Comparison of ENCODE assay signal across 30 cellular contexts in the genomic region with DNA sequence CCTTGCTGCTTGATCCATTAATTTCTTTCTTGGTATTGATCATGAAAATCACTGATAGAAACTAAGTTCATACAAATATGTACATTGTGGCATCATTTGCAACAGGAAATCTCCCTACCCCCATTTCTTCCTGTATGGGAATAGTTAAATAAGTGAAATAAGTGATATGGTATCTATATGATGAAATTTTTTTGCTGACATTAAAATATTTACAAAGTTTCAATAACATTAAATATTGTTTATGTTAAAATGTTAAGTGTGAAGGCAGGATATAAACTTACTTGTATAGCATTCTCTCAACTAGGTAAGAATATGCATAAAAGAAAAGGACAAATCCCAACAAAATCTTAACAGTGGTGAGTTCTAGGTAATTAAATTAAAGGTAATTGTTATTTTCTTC.
"Had no signal": no experiment of that assay in that cellular context is flagged by ENCODE, and none has a peak within 500 bp of the region (broad histone marks: within the 10 kb centered on the region; RNA-seq: fewer than 3 reads in every experiment).

No MANE protein-coding gene starts in this region.

- ATAC-seq: activated CD8-positive, alpha-beta memory T cell treated with anti-CD3 and anti-CD28 coated beads, Interleukin-2, amount 10 ng/mL, durations not matched to agents 7 days and 5 days; activated CD8-positive, alpha-beta T cell treated with anti-CD3 and anti-CD28 coated beads, Interleukin-2, amount 10 ng/mL, durations not matched to agents 7 days and 5 days; activated naive CD8-positive, alpha-beta T cell treated with anti-CD3 and anti-CD28 coated beads, Interleukin-2, amount 50 U/mL, for 24 hours had no signal

- H3K36me3 ChIP-seq: cardiac muscle cell had no signal

- DNase-seq: activated B cell treated with CpG ODN at 0.5 μM for 24 hours; activated CD4-positive, alpha-beta memory T cell treated with anti-CD3 and anti-CD28 coated beads, Interleukin-2, amount 10 ng/mL, durations not matched to agents 7 days and 5 days; activated CD4-positive, alpha-beta T cell treated with anti-CD3 and anti-CD28 coated beads for 4 hours; activated CD4-positive, alpha-beta T cell treated with anti-CD3 and anti-CD28 coated beads, Interleukin-2, amount 10 ng/mL, durations not matched to agents 7 days and 5 days; activated CD4-positive, alpha-beta T cell treated with anti-CD3 and anti-CD28 coated beads, Interleukin-2, amount 50 U/mL, for 48 hours; activated CD4-positive, CD25-positive, alpha-beta regulatory T cell treated with anti-CD3 and anti-CD28 coated beads, Interleukin-2, amount 50 U/mL, for 72 hours; activated CD8-positive, alpha-beta memory T cell treated with anti-CD3 and anti-CD28 coated beads for 24 hours; activated CD8-positive, alpha-beta memory T cell treated with anti-CD3 and anti-CD28 coated beads, Interleukin-2, amount 10 ng/mL, durations not matched to agents 7 days and 5 days; activated CD8-positive, alpha-beta memory T cell treated with anti-CD3 and anti-CD28 coated beads, Interleukin-2, amount 50 U/mL, for 48 hours; activated CD8-positive, alpha-beta T cell treated with anti-CD3 and anti-CD28 coated beads, Interleukin-2, amount 10 ng/mL, durations not matched to agents 7 days and 5 days; activated effector memory CD4-positive, alpha-beta T cell treated with Interleukin-2 at 50 U/mL for 16 hours; activated gamma-delta T cell; activated naive CD4-positive, alpha-beta T cell treated with anti-CD3 and anti-CD28 coated beads, Interleukin-2, amount 10 ng/mL, durations not matched to agents 7 days and 5 days; activated naive CD4-positive, alpha-beta T cell treated with Interleukin-2 at 50 U/mL for 16 hours; activated naive CD8-positive, alpha-beta T cell treated with anti-CD3 and anti-CD28 coated beads, Interleukin-2, amount 10 ng/mL, durations not matched to agents 7 days and 5 days; activated naive CD8-positive, alpha-beta T cell treated with anti-CD3 and anti-CD28 coated beads, Interleukin-2, amount 50 U/mL, for 24 hours; activated T-cell treated with anti-CD3 and anti-CD28 coated beads, Interleukin-2, amount 50 U/mL, for 24 hours; activated T-cell treated with anti-CD3 and anti-CD28 coated beads, Interleukin-2, amount 50 U/mL, for 48 hours; amygdala; anterior cingulate cortex; caudate nucleus; cerebellar nuclear complex; T-helper 1 cell; T-helper 2 cell; T-helper 9 cell had no signal

- H3K27ac ChIP-seq: ascending aorta, cardiac muscle cell, VCaP had no signal

- H3K27me3 ChIP-seq: ascending aorta, cardiac muscle cell had no signal

- FAIRE-seq: bronchial epithelial cell, TTC549 had no signal

- H3K4me3 ChIP-seq: ascending aorta, cardiac muscle cell had no signal

- H3K9me3 ChIP-seq: ascending aorta had no signal

- H3K4me1 ChIP-seq: ascending aorta had no signal
